20 cellular contexts compared by ENCODE assay signal in the genomic region with DNA sequence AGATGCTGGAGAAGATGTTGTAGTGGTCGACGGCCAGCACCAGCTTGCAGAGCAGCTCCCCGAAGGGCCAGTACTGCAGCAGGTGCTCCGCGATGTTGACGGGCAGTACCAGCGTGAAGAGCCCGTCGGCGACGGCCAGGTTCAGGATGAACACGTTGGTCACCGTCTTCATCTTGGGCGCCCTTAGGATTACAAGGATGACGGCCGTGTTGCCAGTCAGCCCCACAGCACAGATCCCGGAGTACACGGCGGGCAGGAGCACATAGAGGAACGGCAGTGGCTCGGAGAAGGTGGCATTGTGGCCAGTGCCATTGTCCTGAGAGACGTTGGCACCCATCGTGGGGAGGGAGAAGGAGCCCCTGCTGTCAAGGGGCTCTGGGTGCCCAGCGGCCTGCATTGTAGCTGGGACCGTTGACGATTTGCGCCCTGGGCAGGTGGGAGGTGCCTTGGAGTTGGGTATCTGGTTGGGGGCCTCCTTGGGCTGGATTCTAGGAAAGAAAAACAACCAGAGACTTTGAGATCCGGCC. TPM values are rescaled to one million over a fixed set of nuclear protein-coding genes. Genes with fewer than 3 reads are reported as not detected.
DNase-seq lines count a peak whose midpoint lies in the region; ATAC-seq, FAIRE-seq and TF ChIP-seq lines count a peak whose summit lies in the region.
"Had no signal": no experiment of that assay in that cellular context is flagged by ENCODE, and none has a peak within 500 bp of the region (broad histone marks: within the 10 kb centered on the region; RNA-seq: fewer than 3 reads in every experiment).

No MANE protein-coding gene starts in this region.

- H3K36me3 ChIP-seq in HepG2 (replicated peaks in 1 of 2; ENCODE audit: control insufficient read depth in 1 of 2, insufficient read depth in 2 of 2, low read length in 2 of 2) (no peaks in the 10 kb centered on the region), sigmoid colon (no peaks in the 10 kb centered on the region), mesenchymal stem cell (ENCODE audit: control insufficient read depth in 1 of 2, insufficient read depth in 2 of 2, low read depth in 1 of 2, low read length in 2 of 2) (no peaks in the 10 kb centered on the region)
- H3K36me3 ChIP-seq: tibial nerve had no signal

- H3K4me1 Mint-ChIP-seq in activated CD4-positive, alpha-beta memory T cell treated with anti-CD3 and anti-CD28 coated beads for 36 hours (ENCODE audit: low read depth), result peaks cover under 1% of the 10 kb centered on the region
- H3K4me1 Mint-ChIP-seq in activated CD4-positive, alpha-beta memory T cell treated with anti-CD3 and anti-CD28 coated beads, Interleukin-2, amount 10 ng/mL, durations not matched to agents 7 days and 5 days, result peaks cover 4% of the 10 kb centered on the region

- no peak for FAIRE-seq in HepG2 (lab: Jason Lieb, UNC)

- no peak overlapping the region for H3K9ac ChIP-seq in HepG2 (ENCODE audit: insufficient read depth, low read depth, low read length)
- H3K9ac ChIP-seq in mesenchymal stem cell (ENCODE audit: low read length), result no peak overlapping the region

- H3K27me3 ChIP-seq in HepG2 (ENCODE audit: control insufficient read depth in 1 of 2, insufficient read depth in 2 of 2, low read length in 2 of 2) (peaks cover 37 to 85% of the 10 kb centered on the region in 2 experiments), sigmoid colon (peaks cover 13 to 28% (median 27%) of the 10 kb centered on the region in 3 donors), mesenchymal stem cell (ENCODE audit: control insufficient read depth in 1 of 2, insufficient read depth in 1 of 2, low read length in 2 of 2) (peaks cover 53 to 69% of the 10 kb centered on the region in 2 experiments)

- no TSS peak for BruUV-seq in HepG2 (replicated peaks; lab: Mats Ljungman, UMichigan)

- CTCF ChIA-PET in activated CD4-positive, alpha-beta memory T cell treated with anti-CD3 and anti-CD28 coated beads for 36 hours (lab: Charles Lee), result interaction anchor here (1.1 kb wide), 1 partner anchor 23 kb away, joined by 3 read pairs; a partner anchor contains a TSS
- CTCF ChIA-PET in activated CD4-positive, alpha-beta memory T cell treated with anti-CD3 and anti-CD28 coated beads, Interleukin-2, amount 10 ng/mL, durations not matched to agents 7 days and 5 days (lab: Charles Lee), result interaction anchor here (1.2 kb wide), 1 partner anchor 14 kb away, joined by 4 read pairs; no protein-coding TSS in a partner anchor
- CTCF ChIA-PET in HepG2 (lab: Yijun Ruan, JAX; ENCODE audit: low intra/inter-chr PET ratio, low total read pairs), result no interaction called here

- no peak overlapping the region for H4K91ac ChIP-seq in mesenchymal stem cell (ENCODE audit: low read length)

- H2AK5ac ChIP-seq in mesenchymal stem cell (ENCODE audit: low read length, severe bottlenecking), result no peak overlapping the region

- no peak overlapping the region for H3K4ac ChIP-seq in mesenchymal stem cell (ENCODE audit: low read depth in 1 of 2, low read length in 2 of 2)

- TF ChIP-seq POLR2A in HepG2 (IDR thresholded peaks at IDR 0.05; ENCODE audit: insufficient read depth in 1 of 2, low read depth in 2 of 2, low read length in 2 of 2) (no peak), sigmoid colon (IDR thresholded peaks at IDR 0.05) (no peak)

- no peaks in the 10 kb centered on the region for H3K36me3 Mint-ChIP-seq in activated CD4-positive, alpha-beta memory T cell treated with anti-CD3 and anti-CD28 coated beads for 36 hours
- no peaks in the 10 kb centered on the region for H3K36me3 Mint-ChIP-seq in activated CD4-positive, alpha-beta memory T cell treated with anti-CD3 and anti-CD28 coated beads, Interleukin-2, amount 10 ng/mL, durations not matched to agents 7 days and 5 days (ENCODE audit: low read depth)

- no peak overlapping the region for H3K27ac ChIP-seq in HepG2 (ENCODE audit: extremely low read length, insufficient read depth, low read length)
- H3K27ac ChIP-seq in sigmoid colon, result no peak overlapping the region
- H3K27ac ChIP-seq in mesenchymal stem cell (ENCODE audit: low read length, poor library complexity, severe bottlenecking), result no peak overlapping the region
- H3K27ac ChIP-seq: tibial nerve had no signal

- no peak overlapping the region for H3K27ac Mint-ChIP-seq in activated CD4-positive, alpha-beta memory T cell treated with anti-CD3 and anti-CD28 coated beads for 36 hours
- H3K27ac Mint-ChIP-seq in activated CD4-positive, alpha-beta memory T cell treated with anti-CD3 and anti-CD28 coated beads, Interleukin-2, amount 10 ng/mL, durations not matched to agents 7 days and 5 days, result no peak overlapping the region

- H3K79me1 ChIP-seq in mesenchymal stem cell (replicated peaks; ENCODE audit: low read length, poor library complexity, severe bottlenecking), result no peaks in the 10 kb centered on the region

- no peak overlapping the region for H2BK12ac ChIP-seq in mesenchymal stem cell (ENCODE audit: low read length in 2 of 2)

- H3K9me3 ChIP-seq in HepG2 (ENCODE audit: low read length) (no peaks in the 10 kb centered on the region), sigmoid colon (no peaks in the 10 kb centered on the region), mesenchymal stem cell (ENCODE audit: control insufficient read depth, low read length) (no peaks in the 10 kb centered on the region)
- H3K9me3 ChIP-seq: tibial nerve had no signal

- H2BK15ac ChIP-seq in mesenchymal stem cell (ENCODE audit: low read depth, poor library complexity, severe bottlenecking), result no peak overlapping the region

- H3K4me1 ChIP-seq in HepG2 (ENCODE audit: insufficient read depth, low read length) (peaks cover 15% of the 10 kb centered on the region), sigmoid colon (peaks cover 0 to 12% (median 10%) of the 10 kb centered on the region in 4 donors), mesenchymal stem cell (ENCODE audit: control insufficient read depth, insufficient read depth, low read depth, low read length) (peaks cover 21% of the 10 kb centered on the region)

- DNase-seq in activated CD4-positive, alpha-beta memory T cell treated with anti-CD3 and anti-CD28 coated beads for 36 hours, result peak; percentile 5
- DNase-seq in activated CD4-positive, alpha-beta memory T cell treated with anti-CD3 and anti-CD28 coated beads, Interleukin-2, amount 10 ng/mL, durations not matched to agents 7 days and 5 days, result no peak
- DNase-seq in RPMI8226 (peak; percentile 2), HepG2 (ENCODE audit: low spot score) (no peak), sigmoid colon (peak; percentile 59), Kasumi-1 (lab: John Stamatoyannopoulos, UW) (no peak), SHP77 treated with DMSO at 0.1 percent for 48 hours (lab: John Stamatoyannopoulos, UW) (no peak), mesenchymal stem cell (no peak)
- DNase-seq: AML-193; amniotic stem cell; COR-L47; DMS79 treated with DMSO at 0.1 percent for 48 hours; GOT3; MV-4-11; NCI-H187; stimulated activated naive CD4-positive, alpha-beta T cell treated with Interleukin-2 at 50 U/mL for 16 hours had no signal

- no peak overlapping the region for H3K4me3 Mint-ChIP-seq in activated CD4-positive, alpha-beta memory T cell treated with anti-CD3 and anti-CD28 coated beads for 36 hours
- H3K4me3 Mint-ChIP-seq in activated CD4-positive, alpha-beta memory T cell treated with anti-CD3 and anti-CD28 coated beads, Interleukin-2, amount 10 ng/mL, durations not matched to agents 7 days and 5 days, result no peak overlapping the region

- no peak overlapping the region for H2BK120ac ChIP-seq in mesenchymal stem cell (ENCODE audit: low read depth, low read length)

- H3K4me3 ChIP-seq in HepG2 (replicated peaks in 1 of 3; ENCODE audit: insufficient read depth in 1 of 3, low read depth in 2 of 3, low read length in 3 of 3) (no peak overlapping the region), sigmoid colon (no peak overlapping the region), mesenchymal stem cell (ENCODE audit: insufficient read depth in 1 of 2, low read depth in 1 of 2, low read length in 2 of 2) (no peak overlapping the region)
- H3K4me3 ChIP-seq: tibial nerve had no signal

- in situ Hi-C loops in HepG2 (cut with HindIII; ENCODE audit: extremely low pct_ligation_motif_present, low pct_unique_long_range_greater_than_20kb), result no loop called here

- intact Hi-C loops in activated CD4-positive, alpha-beta memory T cell treated with anti-CD3 and anti-CD28 coated beads for 36 hours (cut with micrococcal nuclease), result no loop called here
- intact Hi-C loops in HepG2 (cut with micrococcal nuclease; ENCODE audit: unreplicated experiment) (no loop called here), sigmoid colon (cut with DNase I) (no loop called here)

- 43% methylated on average over 25 of the region's 28 CpGs for WGBS in HepG2 (ENCODE audit: low lambda C conversion rate)
- WGBS in sigmoid colon, 2 donors, result 88 to 91% methylated on average over 28 of the region's 28 CpGs
- WGBS in mesenchymal stem cell, result 94% methylated on average over 28 of the region's 28 CpGs

- POLR2A ChIA-PET in activated CD4-positive, alpha-beta memory T cell treated with anti-CD3 and anti-CD28 coated beads for 36 hours (lab: Charles Lee), result no interaction called here
- POLR2A ChIA-PET in activated CD4-positive, alpha-beta memory T cell treated with anti-CD3 and anti-CD28 coated beads, Interleukin-2, amount 10 ng/mL, durations not matched to agents 7 days and 5 days (lab: Charles Lee), result no interaction called here
- POLR2A ChIA-PET in HepG2 (lab: Yijun Ruan, JAX), result no interaction called here

- H3K79me2 ChIP-seq in HepG2 (ENCODE audit: insufficient read depth, low read length), result no peaks in the 10 kb centered on the region

- no peak for ATAC-seq in HepG2

- H3K23ac ChIP-seq in mesenchymal stem cell (ENCODE audit: low read length in 2 of 2), result no peak overlapping the region

- peaks cover 8% of the 10 kb centered on the region; the same call in 1 of the 2 replicates for H4K20me1 ChIP-seq in HepG2 (ENCODE audit: insufficient read depth, low read length)

- TF ChIP-seq EP300 in HepG2 (IDR thresholded peaks at IDR 0.05; ENCODE audit: low read depth in 2 of 2, low read length in 2 of 2) (no peak), HepG2 (CRISPR knock-in tag; IDR thresholded peaks at IDR 0.05; ENCODE audit: borderline replicate concordance) (no peak), sigmoid colon (IDR thresholded peaks at IDR 0.05) (no peak)

- no peak for TF ChIP-seq RAD21 in HepG2 (CRISPR knock-in tag; IDR thresholded peaks at IDR 0.05)

- peaks cover 13% of the 10 kb centered on the region for H3K27me3 Mint-ChIP-seq in activated CD4-positive, alpha-beta memory T cell treated with anti-CD3 and anti-CD28 coated beads for 36 hours
- peaks cover 13% of the 10 kb centered on the region for H3K27me3 Mint-ChIP-seq in activated CD4-positive, alpha-beta memory T cell treated with anti-CD3 and anti-CD28 coated beads, Interleukin-2, amount 10 ng/mL, durations not matched to agents 7 days and 5 days

- H3K4me2 ChIP-seq in HepG2 (ENCODE audit: low read depth, low read length), result no peak overlapping the region
- no peak overlapping the region for H3K4me2 ChIP-seq in mesenchymal stem cell (ENCODE audit: low read length, poor library complexity, severe bottlenecking)

- no peak overlapping the region for H4K8ac ChIP-seq in mesenchymal stem cell (ENCODE audit: low read length)

- no peaks in the 10 kb centered on the region for H3K9me3 Mint-ChIP-seq in activated CD4-positive, alpha-beta memory T cell treated with anti-CD3 and anti-CD28 coated beads for 36 hours
- no peaks in the 10 kb centered on the region for H3K9me3 Mint-ChIP-seq in activated CD4-positive, alpha-beta memory T cell treated with anti-CD3 and anti-CD28 coated beads, Interleukin-2, amount 10 ng/mL, durations not matched to agents 7 days and 5 days

- H3K18ac ChIP-seq in mesenchymal stem cell (ENCODE audit: low read depth in 1 of 2, low read length in 2 of 2), result no peak overlapping the region

- H2BK5ac ChIP-seq in mesenchymal stem cell (ENCODE audit: low read depth, low read length, poor library complexity, severe bottlenecking), result no peak overlapping the region

- no peak overlapping the region for H3K14ac ChIP-seq in mesenchymal stem cell (ENCODE audit: low read length in 2 of 2)

- no peak for TF ChIP-seq CTCF in HepG2 (CRISPR knock-in tag; IDR thresholded peaks at IDR 0.05)
- no peak for TF ChIP-seq CTCF in sigmoid colon (IDR thresholded peaks at IDR 0.05)

- H2AFZ ChIP-seq in HepG2 (ENCODE audit: low read length) (no peak overlapping the region), mesenchymal stem cell (ENCODE audit: low read depth, low read length) (no peak overlapping the region)

RNA-seq across cellular contexts. Expression of a gene that starts 0.9 kb away (rescaled TPM):
- total RNA-seq in activated CD4-positive, alpha-beta memory T cell treated with anti-CD3 and anti-CD28 coated beads for 36 hours, result not detected
- total RNA-seq in activated CD4-positive, alpha-beta memory T cell treated with anti-CD3 and anti-CD28 coated beads, Interleukin-2, amount 10 ng/mL, durations not matched to agents 7 days and 5 days, result not detected
- total RNA-seq in HepG2 (2016; rRNA removed; fragmentation: Illumina TruSeq; extraction: Trizol) (not detected in 2 replicates), sigmoid colon (not detected)
- total RNA-seq in HepG2 (2016; cell fraction: cytosol; rRNA removed; fragmentation: Illumina TruSeq; extraction: Trizol; ENCODE audit: low read depth), result not detected in 2 replicates
- not detected in 2 replicates for total RNA-seq in HepG2 (2016; cell fraction: insoluble cytoplasmic fraction; rRNA removed; fragmentation: Illumina TruSeq; extraction: Trizol)
- not detected in 2 replicates for total RNA-seq in HepG2 (2016; cell fraction: membrane; rRNA removed; fragmentation: Illumina TruSeq; extraction: Trizol)
- not detected in 2 replicates for total RNA-seq in HepG2 (2016; cell fraction: nucleus; rRNA removed; fragmentation: Illumina TruSeq; extraction: Trizol)
- polyA plus RNA-seq in HepG2 (2011; rRNA removed) (not detected in 2 replicates), sigmoid colon (not detected)
- polyA plus RNA-seq in HepG2 (2011; cell fraction: cytosol; rRNA removed), result not detected in 2 replicates
- not detected in 2 replicates for polyA plus RNA-seq in HepG2 (2011; cell fraction: nucleus; rRNA removed)
- not detected in 2 replicates for polyA plus RNA-seq in HepG2 (2012)
- not detected in 2 replicates for polyA plus RNA-seq in HepG2 (2016; cell fraction: cytosol; fragmentation: Illumina TruSeq; extraction: Trizol; ENCODE audit: low read depth)
- not detected in 2 replicates for polyA plus RNA-seq in HepG2 (2016; cell fraction: insoluble cytoplasmic fraction; fragmentation: Illumina TruSeq; extraction: Trizol; ENCODE audit: low read depth)
- polyA plus RNA-seq in HepG2 (2016; cell fraction: membrane; fragmentation: Illumina TruSeq; extraction: Trizol; ENCODE audit: low read depth), result not detected in 2 replicates
- polyA plus RNA-seq in HepG2 (2016; cell fraction: nucleus; fragmentation: Illumina TruSeq; extraction: Trizol; ENCODE audit: insufficient read depth, low read depth), result not detected in 2 replicates
- polyA minus RNA-seq in HepG2 (2011; rRNA and poly(A)+ RNA removed; ENCODE audit: low replicate concordance), result not detected in 2 replicates
- polyA minus RNA-seq in HepG2 (2011; cell fraction: cytosol; rRNA and poly(A)+ RNA removed), result not detected in 2 replicates
- not detected in 2 replicates for polyA minus RNA-seq in HepG2 (2011; cell fraction: nucleus; rRNA and poly(A)+ RNA removed)
- polyA plus RNA-seq in mesenchymal stem cell (2013, experiment 1 of 2), result not detected
- not detected for polyA plus RNA-seq in mesenchymal stem cell (2013, experiment 2 of 2)
- total RNA-seq: A172, dermis microvascular lymphatic vessel endothelial cell, mononuclear cell, tibial nerve had no signal

RNA-seq across cellular contexts. Expression of a gene that starts 22.3 kb away (rescaled TPM):
- total RNA-seq in activated CD4-positive, alpha-beta memory T cell treated with anti-CD3 and anti-CD28 coated beads for 36 hours, result not detected
- under 1 TPM in 1 of 2 experiments, not detected in 1; 0.38 TPM for total RNA-seq in activated CD4-positive, alpha-beta memory T cell treated with anti-CD3 and anti-CD28 coated beads, Interleukin-2, amount 10 ng/mL, durations not matched to agents 7 days and 5 days
- total RNA-seq in HepG2 (2016; rRNA removed; fragmentation: Illumina TruSeq; extraction: Trizol) (not detected in 2 replicates), sigmoid colon (1 to 10 TPM in 1 of 4 donors, not detected in 3; 1.5 TPM)
- 0.51 TPM in 1 of 2 replicates, not detected in the other for total RNA-seq in HepG2 (2016; cell fraction: cytosol; rRNA removed; fragmentation: Illumina TruSeq; extraction: Trizol; ENCODE audit: low read depth)
- total RNA-seq in HepG2 (2016; cell fraction: insoluble cytoplasmic fraction; rRNA removed; fragmentation: Illumina TruSeq; extraction: Trizol), result 0.15 TPM in 1 of 2 replicates, not detected in the other
- total RNA-seq in HepG2 (2016; cell fraction: membrane; rRNA removed; fragmentation: Illumina TruSeq; extraction: Trizol), result 0.22 TPM in 1 of 2 replicates, not detected in the other
- not detected in 2 replicates for total RNA-seq in HepG2 (2016; cell fraction: nucleus; rRNA removed; fragmentation: Illumina TruSeq; extraction: Trizol)
- polyA plus RNA-seq in HepG2 (2011; rRNA removed) (not detected in 2 replicates), sigmoid colon (under 1 TPM in 1 of 3 donors, not detected in 2; 0.19 TPM)
- not detected in 2 replicates for polyA plus RNA-seq in HepG2 (2011; cell fraction: cytosol; rRNA removed)
- not detected in 2 replicates for polyA plus RNA-seq in HepG2 (2011; cell fraction: nucleus; rRNA removed)
- polyA plus RNA-seq in HepG2 (2012), result not detected in 2 replicates
- 0.41 and 0.44 TPM in 2 replicates for polyA plus RNA-seq in HepG2 (2016; cell fraction: cytosol; fragmentation: Illumina TruSeq; extraction: Trizol; ENCODE audit: low read depth)
- polyA plus RNA-seq in HepG2 (2016; cell fraction: insoluble cytoplasmic fraction; fragmentation: Illumina TruSeq; extraction: Trizol; ENCODE audit: low read depth), result not detected in 2 replicates
- polyA plus RNA-seq in HepG2 (2016; cell fraction: membrane; fragmentation: Illumina TruSeq; extraction: Trizol; ENCODE audit: low read depth), result not detected in 2 replicates
- not detected in 2 replicates for polyA plus RNA-seq in HepG2 (2016; cell fraction: nucleus; fragmentation: Illumina TruSeq; extraction: Trizol; ENCODE audit: insufficient read depth, low read depth)
- not detected in 2 replicates for polyA minus RNA-seq in HepG2 (2011; rRNA and poly(A)+ RNA removed; ENCODE audit: low replicate concordance)
- polyA minus RNA-seq in HepG2 (2011; cell fraction: cytosol; rRNA and poly(A)+ RNA removed), result not detected in 2 replicates
- polyA minus RNA-seq in HepG2 (2011; cell fraction: nucleus; rRNA and poly(A)+ RNA removed), result not detected in 2 replicates
- polyA plus RNA-seq in mesenchymal stem cell (2013, experiment 1 of 2), result 0.08 TPM
- not detected for polyA plus RNA-seq in mesenchymal stem cell (2013, experiment 2 of 2)
- total RNA-seq: A172 had no signal

RNA-seq across cellular contexts. Expression of a gene that starts 26.6 kb away (rescaled TPM):
- total RNA-seq in activated CD4-positive, alpha-beta memory T cell treated with anti-CD3 and anti-CD28 coated beads for 36 hours, result under 1 TPM; 0.63 to 0.71 TPM
- 1 to 10 TPM; 1.2 to 1.6 TPM for total RNA-seq in activated CD4-positive, alpha-beta memory T cell treated with anti-CD3 and anti-CD28 coated beads, Interleukin-2, amount 10 ng/mL, durations not matched to agents 7 days and 5 days
- total RNA-seq in HepG2 (2016; rRNA removed; fragmentation: Illumina TruSeq; extraction: Trizol), result 0.27 and 0.35 TPM in 2 replicates
- not detected in 2 replicates for total RNA-seq in HepG2 (2016; cell fraction: cytosol; rRNA removed; fragmentation: Illumina TruSeq; extraction: Trizol; ENCODE audit: low read depth)
- total RNA-seq in HepG2 (2016; cell fraction: insoluble cytoplasmic fraction; rRNA removed; fragmentation: Illumina TruSeq; extraction: Trizol), result 0.16 and 0.56 TPM in 2 replicates
- total RNA-seq in HepG2 (2016; cell fraction: membrane; rRNA removed; fragmentation: Illumina TruSeq; extraction: Trizol), result 0.12 and 0.14 TPM in 2 replicates
- total RNA-seq in HepG2 (2016; cell fraction: nucleus; rRNA removed; fragmentation: Illumina TruSeq; extraction: Trizol), result 0.25 and 0.28 TPM in 2 replicates
- polyA plus RNA-seq in HepG2 (2011; rRNA removed), result 0.71 and 0.77 TPM in 2 replicates
- 0.37 and 0.86 TPM in 2 replicates for polyA plus RNA-seq in HepG2 (2011; cell fraction: cytosol; rRNA removed)
- polyA plus RNA-seq in HepG2 (2011; cell fraction: nucleus; rRNA removed), result 0.99 and 1.1 TPM in 2 replicates
- polyA plus RNA-seq in HepG2 (2012), result 0.28 and 0.56 TPM in 2 replicates
- not detected in 2 replicates for polyA plus RNA-seq in HepG2 (2016; cell fraction: cytosol; fragmentation: Illumina TruSeq; extraction: Trizol; ENCODE audit: low read depth)
- 0.32 and 0.40 TPM in 2 replicates for polyA plus RNA-seq in HepG2 (2016; cell fraction: insoluble cytoplasmic fraction; fragmentation: Illumina TruSeq; extraction: Trizol; ENCODE audit: low read depth)
- polyA plus RNA-seq in HepG2 (2016; cell fraction: membrane; fragmentation: Illumina TruSeq; extraction: Trizol; ENCODE audit: low read depth), result 0.08 TPM in 1 of 2 replicates, not detected in the other
- polyA plus RNA-seq in HepG2 (2016; cell fraction: nucleus; fragmentation: Illumina TruSeq; extraction: Trizol; ENCODE audit: insufficient read depth, low read depth), result 0.33 and 0.61 TPM in 2 replicates
- polyA minus RNA-seq in HepG2 (2011; rRNA and poly(A)+ RNA removed; ENCODE audit: low replicate concordance), result 0.14 and 3.0 TPM in 2 replicates
- 0.59 and 0.62 TPM in 2 replicates for polyA minus RNA-seq in HepG2 (2011; cell fraction: cytosol; rRNA and poly(A)+ RNA removed)
- 0.13 and 0.25 TPM in 2 replicates for polyA minus RNA-seq in HepG2 (2011; cell fraction: nucleus; rRNA and poly(A)+ RNA removed)
- total RNA-seq in sigmoid colon, result 1 to 10 TPM in 1 of 4 donors, under 1 TPM in 3; 0.71 to 2.2 (median 0.89) TPM
- polyA plus RNA-seq in sigmoid colon, result 1 to 10 TPM in 1 of 3 donors, under 1 TPM in 1, not detected in 1; under 0.01 to 1.0 TPM
- polyA plus RNA-seq in mesenchymal stem cell (2013, experiment 1 of 2), result 0.54 TPM
- 0.40 TPM for polyA plus RNA-seq in mesenchymal stem cell (2013, experiment 2 of 2)

RNA-seq across cellular contexts. Expression of a gene that starts 27.2 kb away (rescaled TPM):
- total RNA-seq in activated CD4-positive, alpha-beta memory T cell treated with anti-CD3 and anti-CD28 coated beads for 36 hours, result 10 to 100 TPM; 43.2 to 44.4 TPM
- total RNA-seq in activated CD4-positive, alpha-beta memory T cell treated with anti-CD3 and anti-CD28 coated beads, Interleukin-2, amount 10 ng/mL, durations not matched to agents 7 days and 5 days, result 100 to 1,000 TPM; 119 to 122 TPM
- total RNA-seq in HepG2 (2016; rRNA removed; fragmentation: Illumina TruSeq; extraction: Trizol) (10.2 and 10.7 TPM in 2 replicates), sigmoid colon (10 to 100 TPM in 2 of 4 donors, 1 to 10 TPM in 2; 7.5 to 12.3 (median 10.5) TPM)
- 8.3 and 13.6 TPM in 2 replicates for total RNA-seq in HepG2 (2016; cell fraction: cytosol; rRNA removed; fragmentation: Illumina TruSeq; extraction: Trizol; ENCODE audit: low read depth)
- total RNA-seq in HepG2 (2016; cell fraction: insoluble cytoplasmic fraction; rRNA removed; fragmentation: Illumina TruSeq; extraction: Trizol), result 9.9 and 10.3 TPM in 2 replicates
- total RNA-seq in HepG2 (2016; cell fraction: membrane; rRNA removed; fragmentation: Illumina TruSeq; extraction: Trizol), result 24.1 and 24.7 TPM in 2 replicates
- total RNA-seq in HepG2 (2016; cell fraction: nucleus; rRNA removed; fragmentation: Illumina TruSeq; extraction: Trizol), result 7.0 and 7.6 TPM in 2 replicates
- polyA plus RNA-seq in HepG2 (2011; rRNA removed) (11.9 and 14.7 TPM in 2 replicates), sigmoid colon (10 to 100 TPM; 11.1 to 22.0 (median 12.6) TPM)
- polyA plus RNA-seq in HepG2 (2011; cell fraction: cytosol; rRNA removed), result 11.7 and 19.3 TPM in 2 replicates
- 12.6 and 13.6 TPM in 2 replicates for polyA plus RNA-seq in HepG2 (2011; cell fraction: nucleus; rRNA removed)
- 4.4 and 6.8 TPM in 2 replicates for polyA plus RNA-seq in HepG2 (2012)
- 18.0 and 22.1 TPM in 2 replicates for polyA plus RNA-seq in HepG2 (2016; cell fraction: cytosol; fragmentation: Illumina TruSeq; extraction: Trizol; ENCODE audit: low read depth)
- polyA plus RNA-seq in HepG2 (2016; cell fraction: insoluble cytoplasmic fraction; fragmentation: Illumina TruSeq; extraction: Trizol; ENCODE audit: low read depth), result 14.2 and 16.6 TPM in 2 replicates
- 25.0 and 29.7 TPM in 2 replicates for polyA plus RNA-seq in HepG2 (2016; cell fraction: membrane; fragmentation: Illumina TruSeq; extraction: Trizol; ENCODE audit: low read depth)
- 9.7 and 10.6 TPM in 2 replicates for polyA plus RNA-seq in HepG2 (2016; cell fraction: nucleus; fragmentation: Illumina TruSeq; extraction: Trizol; ENCODE audit: insufficient read depth, low read depth)
- polyA minus RNA-seq in HepG2 (2011; rRNA and poly(A)+ RNA removed; ENCODE audit: low replicate concordance), result 15.8 and 18.5 TPM in 2 replicates
- polyA minus RNA-seq in HepG2 (2011; cell fraction: cytosol; rRNA and poly(A)+ RNA removed), result 8.1 and 9.1 TPM in 2 replicates
- 4.5 and 5.5 TPM in 2 replicates for polyA minus RNA-seq in HepG2 (2011; cell fraction: nucleus; rRNA and poly(A)+ RNA removed)
- polyA plus RNA-seq in mesenchymal stem cell (2013, experiment 1 of 2), result 11.6 TPM
- polyA plus RNA-seq in mesenchymal stem cell (2013, experiment 2 of 2), result 13.4 TPM

RNA-seq across cellular contexts. Expression of a gene that starts 43.5 kb away (rescaled TPM):
- 10 to 100 TPM; 27.3 to 29.9 TPM for total RNA-seq in activated CD4-positive, alpha-beta memory T cell treated with anti-CD3 and anti-CD28 coated beads for 36 hours
- total RNA-seq in activated CD4-positive, alpha-beta memory T cell treated with anti-CD3 and anti-CD28 coated beads, Interleukin-2, amount 10 ng/mL, durations not matched to agents 7 days and 5 days, result 10 to 100 TPM; 66.3 to 74.1 TPM
- total RNA-seq in HepG2 (2016; rRNA removed; fragmentation: Illumina TruSeq; extraction: Trizol), result 25.9 and 33.7 TPM in 2 replicates
- total RNA-seq in HepG2 (2016; cell fraction: cytosol; rRNA removed; fragmentation: Illumina TruSeq; extraction: Trizol; ENCODE audit: low read depth), result 58.0 and 75.2 TPM in 2 replicates
- 25.2 and 31.6 TPM in 2 replicates for total RNA-seq in HepG2 (2016; cell fraction: insoluble cytoplasmic fraction; rRNA removed; fragmentation: Illumina TruSeq; extraction: Trizol)
- total RNA-seq in HepG2 (2016; cell fraction: membrane; rRNA removed; fragmentation: Illumina TruSeq; extraction: Trizol), result 54.3 and 70.5 TPM in 2 replicates
- 19.6 and 25.2 TPM in 2 replicates for total RNA-seq in HepG2 (2016; cell fraction: nucleus; rRNA removed; fragmentation: Illumina TruSeq; extraction: Trizol)
- 28.1 and 36.8 TPM in 2 replicates for polyA plus RNA-seq in HepG2 (2011; rRNA removed)
- polyA plus RNA-seq in HepG2 (2011; cell fraction: cytosol; rRNA removed), result 22.9 and 25.9 TPM in 2 replicates
- 101 and 106 TPM in 2 replicates for polyA plus RNA-seq in HepG2 (2011; cell fraction: nucleus; rRNA removed)
- 70.9 and 75.4 TPM in 2 replicates for polyA plus RNA-seq in HepG2 (2012)
- polyA plus RNA-seq in HepG2 (2016; cell fraction: cytosol; fragmentation: Illumina TruSeq; extraction: Trizol; ENCODE audit: low read depth), result 308 and 317 TPM in 2 replicates
- polyA plus RNA-seq in HepG2 (2016; cell fraction: insoluble cytoplasmic fraction; fragmentation: Illumina TruSeq; extraction: Trizol; ENCODE audit: low read depth), result 54.5 and 74.5 TPM in 2 replicates
- polyA plus RNA-seq in HepG2 (2016; cell fraction: membrane; fragmentation: Illumina TruSeq; extraction: Trizol; ENCODE audit: low read depth), result 232 and 236 TPM in 2 replicates
- polyA plus RNA-seq in HepG2 (2016; cell fraction: nucleus; fragmentation: Illumina TruSeq; extraction: Trizol; ENCODE audit: insufficient read depth, low read depth), result 80.5 and 83.8 TPM in 2 replicates
- polyA minus RNA-seq in HepG2 (2011; rRNA and poly(A)+ RNA removed; ENCODE audit: low replicate concordance), result 42.1 and 65.5 TPM in 2 replicates
- polyA minus RNA-seq in HepG2 (2011; cell fraction: cytosol; rRNA and poly(A)+ RNA removed), result 21.6 and 27.5 TPM in 2 replicates
- 32.7 and 36.6 TPM in 2 replicates for polyA minus RNA-seq in HepG2 (2011; cell fraction: nucleus; rRNA and poly(A)+ RNA removed)
- 10 to 100 TPM; 41.7 to 50.5 (median 42.2) TPM for total RNA-seq in sigmoid colon
- polyA plus RNA-seq in sigmoid colon, result 10 to 100 TPM in 2 of 3 donors, 1 to 10 TPM in 1; 2.1 to 14.0 (median 11.4) TPM
- 57.9 TPM for polyA plus RNA-seq in mesenchymal stem cell (2013, experiment 1 of 2)
- 60.9 TPM for polyA plus RNA-seq in mesenchymal stem cell (2013, experiment 2 of 2)

Comparison
In these comparisons a context has a peak if more than half of its experiments do, and no peak if none do; other contexts are left out.
1. DNase-seq: peak in activated CD4-positive, alpha-beta memory T cell treated with anti-CD3 and anti-CD28 coated beads for 36 hours (single experiment), RPMI8226 (single experiment) and sigmoid colon (single experiment); none in activated CD4-positive, alpha-beta memory T cell treated with anti-CD3 and anti-CD28 coated beads, Interleukin-2, amount 10 ng/mL, durations not matched to agents 7 days and 5 days (single experiment), HepG2 (single experiment), Kasumi-1 (0 of 2), SHP77 treated with DMSO at 0.1 percent for 48 hours (single experiment) and mesenchymal stem cell (single experiment).